In genomic region chr12:10153271-10154144, GRCh38 we compare ENCODE assay signal across 8 cellular contexts. TPM values are rescaled to one million over a fixed set of nuclear protein-coding genes. Genes with fewer than 3 reads are reported as not detected.
DNase-seq lines count a peak whose midpoint lies in the region; ATAC-seq and TF ChIP-seq lines count a peak whose summit lies in the region.

No MANE protein-coding gene starts in this region.

- H3K36me3 ChIP-seq in BLaER1 (no peaks in the 10 kb centered on the region), breast epithelium (no peaks in the 10 kb centered on the region), skeletal muscle satellite cell (ENCODE audit: insufficient read depth, low read length) (no peaks in the 10 kb centered on the region)

- H3K27me3 ChIP-seq in BLaER1 (peaks cover 9% of the 10 kb centered on the region), breast epithelium (no peaks in the 10 kb centered on the region), skeletal muscle satellite cell (ENCODE audit: control insufficient read depth, insufficient read depth, low read length) (no peaks in the 10 kb centered on the region)

- H3K4me1 ChIP-seq in BLaER1 (peaks cover 5% of the 10 kb centered on the region), breast epithelium (no peaks in the 10 kb centered on the region), skeletal muscle satellite cell (ENCODE audit: control insufficient read depth, insufficient read depth, low read length) (peaks cover 6% of the 10 kb centered on the region)

- H3K4me2 ChIP-seq in BLaER1 (peak overlapping the region; percentile 91), skeletal muscle satellite cell (ENCODE audit: low read length) (peak overlapping the region; percentile 96)

- no peak for TF ChIP-seq POLR2A in breast epithelium (IDR thresholded peaks at IDR 0.05)

- peak overlapping the region; percentile 70 for H3K4me3 ChIP-seq in BLaER1
- peak overlapping the region; percentile 47 to 67 (median 52) for H3K4me3 ChIP-seq in breast epithelium
- H3K4me3 ChIP-seq in skeletal muscle satellite cell (ENCODE audit: low read length): peak overlapping the region; percentile 80

- no peaks in the 10 kb centered on the region for H3K9me3 ChIP-seq in BLaER1
- H3K9me3 ChIP-seq in breast epithelium: no peaks in the 10 kb centered on the region
- H3K9me3 ChIP-seq in skeletal muscle satellite cell (replicated peaks; ENCODE audit: low read length): no peaks in the 10 kb centered on the region

- peak overlapping the region; percentile 73 for H3K9ac ChIP-seq in BLaER1
- H3K9ac ChIP-seq in skeletal muscle satellite cell (ENCODE audit: low read depth, low read length): peak overlapping the region; percentile 79

- no peaks in the 10 kb centered on the region for H4K20me1 ChIP-seq in BLaER1

- TF ChIP-seq CTCF in VCaP (conservative IDR thresholded peaks at IDR 0.05) (peak; percentile 94), breast epithelium (IDR thresholded peaks at IDR 0.05) (peak; percentile 59 to 81 (median 77))

- peak; percentile 62 for ATAC-seq in GM21529 (IDR thresholded peaks at IDR 0.05; ENCODE audit: unreplicated experiment)
- no peak for ATAC-seq in HG02623 (IDR thresholded peaks at IDR 0.05; ENCODE audit: unreplicated experiment)

- intact Hi-C loops in breast epithelium (cut with DNase I; ENCODE audit: low total_unique reads): no loop called here

- no peak overlapping the region for H3K27ac ChIP-seq in BLaER1
- H3K27ac ChIP-seq in VCaP: peak overlapping the region; percentile 16; the same call in 1 of the 2 replicates
- H3K27ac ChIP-seq in breast epithelium: peak overlapping the region; percentile 15 to 48

- DNase-seq in NCI-H1105 (lab: John Stamatoyannopoulos, UW) (peak; percentile 66), breast epithelium (ENCODE audit: low spot score in 2 of 2) (peak; percentile 47 to 64), iPS-NIHi7 (ENCODE audit: extremely low spot score) (peak; percentile 84)

RNA-seq across cellular contexts. Expression of gene OLR1, which starts 18.4 kb away (rescaled TPM):
- total RNA-seq in breast epithelium: 10 to 100 TPM in 1 of 3 donors, 1 to 10 TPM in 1, not detected in 1; 3.3 to 17.1 TPM
- under 0.01 TPM in 1 of 2 replicates, not detected in the other for total RNA-seq in skeletal muscle satellite cell (2012; rRNA removed)

RNA-seq across cellular contexts. Expression of gene CLEC7A, which starts 23.5 kb away (rescaled TPM):
- total RNA-seq in breast epithelium: 10 to 100 TPM in 2 of 3 donors, 1 to 10 TPM in 1; 5.2 to 14.7 (median 13.8) TPM
- not detected in 2 replicates for total RNA-seq in skeletal muscle satellite cell (2012; rRNA removed)

RNA-seq across cellular contexts. Expression of gene TMEM52B, which starts 25.3 kb away (rescaled TPM):
- under 1 TPM in 2 of 3 donors, not detected in 1; 0.33 to 0.44 TPM for total RNA-seq in breast epithelium
- not detected in 2 replicates for total RNA-seq in skeletal muscle satellite cell (2012; rRNA removed)

RNA-seq across cellular contexts. Expression of gene CLEC1A, which starts 54.7 kb away (rescaled TPM):
- 1 to 10 TPM; 1.9 to 6.9 (median 4.3) TPM for total RNA-seq in breast epithelium
- not detected in 2 replicates for total RNA-seq in skeletal muscle satellite cell (2012; rRNA removed)

RNA-seq across cellular contexts. Expression of gene GABARAPL1, which starts 59.2 kb away (rescaled TPM):
- total RNA-seq in breast epithelium: 100 to 1,000 TPM; 146 to 182 (median 155) TPM
- 12.2 and 15.5 TPM in 2 replicates for total RNA-seq in skeletal muscle satellite cell (2012; rRNA removed)
